Comparison of ENCODE assay signal across 10 cellular contexts in the genomic region with DNA sequence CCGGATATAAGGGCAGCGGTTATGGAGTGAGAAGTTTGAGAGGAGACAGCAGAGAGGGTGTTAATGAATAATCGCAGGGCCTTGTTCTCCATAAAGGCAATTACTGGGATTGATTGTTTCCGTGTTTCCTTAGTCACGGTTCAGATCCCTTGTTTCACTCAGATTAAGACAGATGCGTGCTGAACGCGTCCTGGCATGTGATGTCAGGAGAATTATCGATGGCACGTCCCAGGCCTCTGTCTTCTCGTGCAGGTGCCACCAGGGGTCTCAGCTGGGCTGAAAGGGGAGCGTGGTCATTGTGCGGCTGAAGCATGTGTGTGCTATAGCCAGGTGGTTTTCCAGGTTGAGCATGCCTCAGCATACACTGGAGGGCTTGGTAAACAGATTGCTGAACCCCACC.
DNase-seq lines count a peak whose midpoint lies in the region; ATAC-seq, FAIRE-seq and TF ChIP-seq lines count a peak whose summit lies in the region.
"Had no signal": no experiment of that assay in that cellular context is flagged by ENCODE, and none has a peak within 500 bp of the region (broad histone marks: within the 10 kb centered on the region; RNA-seq: fewer than 3 reads in every experiment).

No MANE protein-coding gene starts in this region.

- H2AFZ ChIP-seq in GM23338 = no peak overlapping the region

- H3K4me1 Mint-ChIP-seq in GM23338 = peaks cover 15% of the 10 kb centered on the region

- peak; percentile 62 for TF ChIP-seq CTCF in GM10266 (IDR thresholded peaks at IDR 0.05; ENCODE audit: control insufficient read depth, insufficient read depth, low read depth, missing control alignments)
- peak; percentile 14 to 35; a peak in 3 of 4 replicates for TF ChIP-seq CTCF in GM23338 (conservative IDR thresholded peaks at IDR 0.05; ENCODE audit: low read depth in 2 of 2)
- peak; percentile 13 for TF ChIP-seq CTCF in kidney (IDR thresholded peaks at IDR 0.05; ENCODE audit: borderline replicate concordance, extremely low read depth, insufficient read depth)
- no peak for TF ChIP-seq CTCF in upper lobe of right lung (IDR thresholded peaks at IDR 0.05)

- H3K79me2 ChIP-seq in GM23338 (replicated peaks; ENCODE audit: insufficient read depth) = no peaks in the 10 kb centered on the region

- no peak for DNase-seq in GM10266 (ENCODE audit: extremely low spot score)
- DNase-seq in GM23338 (ENCODE audit: low spot score) = no peak
- peak; percentile 62 for DNase-seq in NCI-H345 (lab: John Stamatoyannopoulos, UW)
- DNase-seq in kidney = peak; percentile 76
- DNase-seq in NCI-H446 treated with DMSO at 0.1 percent for 48 hours (lab: John Stamatoyannopoulos, UW) = no peak
- DNase-seq in upper lobe of right lung = no peak
- no peak for DNase-seq in NCI-H187 treated with DMSO at 0.1 percent for 48 hours (lab: John Stamatoyannopoulos, UW)
- no peak for DNase-seq in GM03348 (ENCODE audit: low spot score)
- DNase-seq: NCI-H226; stimulated activated CD8-positive, alpha-beta memory T cell treated with anti-CD3 and anti-CD28 coated beads, Interleukin-4, amount 100 ng/mL, for 48 hours had no signal

- H3K36me3 Mint-ChIP-seq in GM23338 (ENCODE audit: low read depth) = peaks cover 8% of the 10 kb centered on the region; the same call in 2 of the 3 replicates

- FAIRE-seq in kidney (lab: Jason Lieb, UNC) = no peak

- H3K9ac ChIP-seq in kidney (ENCODE audit: low read length in 2 of 2) = peak overlapping the region in 1 of 2 donors; percentile 55

- peaks cover 6% of the 10 kb centered on the region for H3K27me3 Mint-ChIP-seq in GM23338 (ENCODE audit: insufficient read depth, low read depth, poor library complexity)

- H4K20me1 ChIP-seq in GM23338 (replicated peaks; ENCODE audit: insufficient read depth) = no peaks in the 10 kb centered on the region

- H3K27ac ChIP-seq in GM23338 (ENCODE audit: low read depth) = no peak overlapping the region
- no peak overlapping the region for H3K27ac ChIP-seq in kidney (ENCODE audit: low read depth in 2 of 2, low read length in 2 of 2)
- no peak overlapping the region for H3K27ac ChIP-seq in upper lobe of right lung

- no peak overlapping the region for H3K4me3 Mint-ChIP-seq in GM23338

- ATAC-seq in GM23338 = no peak
- no peak for ATAC-seq in upper lobe of right lung

- H3K27me3 ChIP-seq in GM23338 (ENCODE audit: insufficient read depth) (no peaks in the 10 kb centered on the region), upper lobe of right lung (no peaks in the 10 kb centered on the region)

- H3K4me3 ChIP-seq in GM23338 = no peak overlapping the region
- peak overlapping the region in 1 of 2 donors; percentile 55 for H3K4me3 ChIP-seq in kidney (ENCODE audit: low read length in 2 of 2)
- H3K4me3 ChIP-seq in upper lobe of right lung = no peak overlapping the region

- 0 out of 2 replicates have a peak, but pooled peaks cover 3% of the 10 kb centered on the region for H3F3A ChIP-seq in GM23338 (replicated peaks; ENCODE audit: low read depth)

- no peak overlapping the region for H3K4me2 ChIP-seq in GM23338

- H3K36me3 ChIP-seq in GM23338 (ENCODE audit: insufficient read depth) = no peaks in the 10 kb centered on the region; the same call in 1 of the 2 replicates
- peaks cover 0 to 4% of the 10 kb centered on the region in 2 donors for H3K36me3 ChIP-seq in kidney (ENCODE audit: control insufficient read depth in 1 of 2, insufficient read depth in 2 of 2, low read length in 2 of 2)
- H3K36me3 ChIP-seq in upper lobe of right lung = peaks cover 5% of the 10 kb centered on the region

- H3K9me2 ChIP-seq in GM23338 (ENCODE audit: insufficient read depth) = no peaks in the 10 kb centered on the region; the same call in 1 of the 2 replicates

- H3K9me3 ChIP-seq in kidney (ENCODE audit: control insufficient read depth in 1 of 2, low read length in 2 of 2) = no peaks in the 10 kb centered on the region
- no peaks in the 10 kb centered on the region for H3K9me3 ChIP-seq in upper lobe of right lung

- no peaks in the 10 kb centered on the region for H3K9me3 Mint-ChIP-seq in GM23338

- peaks cover 10% of the 10 kb centered on the region for H3K4me1 ChIP-seq in GM23338 (ENCODE audit: insufficient read depth)
- peaks cover 10 to 23% of the 10 kb centered on the region in 2 donors for H3K4me1 ChIP-seq in kidney (ENCODE audit: control insufficient read depth in 1 of 2, insufficient read depth in 1 of 2, low read depth in 1 of 2, low read length in 2 of 2)
- H3K4me1 ChIP-seq in upper lobe of right lung = no peaks in the 10 kb centered on the region

- intact Hi-C loops in kidney (cut with DNase I) = no loop called here
- intact Hi-C loops in upper lobe of right lung (cut with DNase I) = no loop called here

- H3K27ac Mint-ChIP-seq in GM23338 = no peak overlapping the region

TF ChIP-seq in GM23338, 12 proteins besides CTCF, POLR2A, EP300 and RAD21 (continues in another document):
- TF ChIP-seq, protein P1, sequence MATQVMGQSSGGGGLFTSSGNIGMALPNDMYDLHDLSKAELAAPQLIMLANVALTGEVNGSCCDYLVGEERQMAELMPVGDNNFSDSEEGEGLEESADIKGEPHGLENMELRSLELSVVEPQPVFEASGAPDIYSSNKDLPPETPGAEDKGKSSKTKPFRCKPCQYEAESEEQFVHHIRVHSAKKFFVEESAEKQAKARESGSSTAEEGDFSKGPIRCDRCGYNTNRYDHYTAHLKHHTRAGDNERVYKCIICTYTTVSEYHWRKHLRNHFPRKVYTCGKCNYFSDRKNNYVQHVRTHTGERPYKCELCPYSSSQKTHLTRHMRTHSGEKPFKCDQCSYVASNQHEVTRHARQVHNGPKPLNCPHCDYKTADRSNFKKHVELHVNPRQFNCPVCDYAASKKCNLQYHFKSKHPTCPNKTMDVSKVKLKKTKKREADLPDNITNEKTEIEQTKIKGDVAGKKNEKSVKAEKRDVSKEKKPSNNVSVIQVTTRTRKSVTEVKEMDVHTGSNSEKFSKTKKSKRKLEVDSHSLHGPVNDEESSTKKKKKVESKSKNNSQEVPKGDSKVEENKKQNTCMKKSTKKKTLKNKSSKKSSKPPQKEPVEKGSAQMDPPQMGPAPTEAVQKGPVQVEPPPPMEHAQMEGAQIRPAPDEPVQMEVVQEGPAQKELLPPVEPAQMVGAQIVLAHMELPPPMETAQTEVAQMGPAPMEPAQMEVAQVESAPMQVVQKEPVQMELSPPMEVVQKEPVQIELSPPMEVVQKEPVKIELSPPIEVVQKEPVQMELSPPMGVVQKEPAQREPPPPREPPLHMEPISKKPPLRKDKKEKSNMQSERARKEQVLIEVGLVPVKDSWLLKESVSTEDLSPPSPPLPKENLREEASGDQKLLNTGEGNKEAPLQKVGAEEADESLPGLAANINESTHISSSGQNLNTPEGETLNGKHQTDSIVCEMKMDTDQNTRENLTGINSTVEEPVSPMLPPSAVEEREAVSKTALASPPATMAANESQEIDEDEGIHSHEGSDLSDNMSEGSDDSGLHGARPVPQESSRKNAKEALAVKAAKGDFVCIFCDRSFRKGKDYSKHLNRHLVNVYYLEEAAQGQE (IDR thresholded peaks at IDR 0.05; ENCODE audit: unreplicated experiment) = no peak
- TF ChIP-seq, protein P2, sequence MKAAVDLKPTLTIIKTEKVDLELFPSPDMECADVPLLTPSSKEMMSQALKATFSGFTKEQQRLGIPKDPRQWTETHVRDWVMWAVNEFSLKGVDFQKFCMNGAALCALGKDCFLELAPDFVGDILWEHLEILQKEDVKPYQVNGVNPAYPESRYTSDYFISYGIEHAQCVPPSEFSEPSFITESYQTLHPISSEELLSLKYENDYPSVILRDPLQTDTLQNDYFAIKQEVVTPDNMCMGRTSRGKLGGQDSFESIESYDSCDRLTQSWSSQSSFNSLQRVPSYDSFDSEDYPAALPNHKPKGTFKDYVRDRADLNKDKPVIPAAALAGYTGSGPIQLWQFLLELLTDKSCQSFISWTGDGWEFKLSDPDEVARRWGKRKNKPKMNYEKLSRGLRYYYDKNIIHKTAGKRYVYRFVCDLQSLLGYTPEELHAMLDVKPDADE (IDR thresholded peaks at IDR 0.05) = no peak
- TF ChIP-seq ZNF331 (CRISPR knock-in tag; IDR thresholded peaks at IDR 0.05; ENCODE audit: low read depth) (no peak), EZH2phosphoT487 (IDR thresholded peaks at IDR 0.05; ENCODE audit: unreplicated experiment) (no peak), JUNB (IDR thresholded peaks at IDR 0.05; ENCODE audit: unreplicated experiment) (no peak)

Comparison
In these comparisons a context has a peak if more than half of its experiments do, and no peak if none do; other contexts are left out.
1. DNase-seq: peak in NCI-H345 (single experiment) and kidney (single experiment); none in GM10266 (single experiment), GM23338 (single experiment), NCI-H446 treated with DMSO at 0.1 percent for 48 hours (single experiment), upper lobe of right lung (single experiment), NCI-H187 treated with DMSO at 0.1 percent for 48 hours (single experiment) and GM03348 (single experiment).